10 cellular contexts compared by ENCODE assay signal in the genomic region with DNA sequence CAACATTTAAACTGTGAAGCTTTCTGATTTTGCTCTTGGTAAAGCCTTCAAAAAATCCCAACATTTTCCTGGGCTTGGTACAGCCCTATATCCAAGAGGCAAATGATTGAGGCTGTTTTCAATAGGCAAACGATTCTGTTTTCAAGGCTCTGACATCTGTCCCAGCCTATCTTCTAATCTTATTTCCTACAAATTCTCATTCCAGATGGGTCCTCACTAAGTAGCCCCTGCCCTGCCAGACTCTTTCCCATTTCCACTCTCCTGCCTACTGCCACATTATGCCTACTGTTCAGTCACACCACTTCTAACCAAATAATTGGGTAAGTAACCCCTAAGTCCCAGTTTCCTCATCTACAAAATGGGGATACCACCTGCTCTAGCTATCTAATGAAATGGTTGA. TPM values are rescaled to one million over a fixed set of nuclear protein-coding genes. Genes with fewer than 3 reads are reported as not detected.
DNase-seq lines count a peak whose midpoint lies in the region; ATAC-seq, FAIRE-seq and TF ChIP-seq lines count a peak whose summit lies in the region.
"Had no signal": no experiment of that assay in that cellular context is flagged by ENCODE, and none has a peak within 500 bp of the region (broad histone marks: within the 10 kb centered on the region; RNA-seq: fewer than 3 reads in every experiment).

No MANE protein-coding gene starts in this region.

- peak overlapping the region in 3 of 4 donors; percentile 54 to 99 (median 97) for H3K27ac ChIP-seq in Peyer's patch
- peak overlapping the region in 3 of 4 donors; percentile 34 to 93 (median 90) for H3K27ac ChIP-seq in gastroesophageal sphincter
- H3K27ac ChIP-seq: SJSA1 had no signal

- intact Hi-C loops in activated CD4-positive, alpha-beta memory T cell treated with anti-CD3 and anti-CD28 coated beads for 36 hours (cut with micrococcal nuclease), result no loop called here

- no peak for FAIRE-seq in GM12891 (lab: Jason Lieb, UNC)

- TF ChIP-seq CTCF in Peyer's patch (IDR thresholded peaks at IDR 0.05), result no peak
- TF ChIP-seq CTCF in gastroesophageal sphincter (IDR thresholded peaks at IDR 0.05), result no peak

- TF ChIP-seq EP300 in gastroesophageal sphincter (IDR thresholded peaks at IDR 0.05), result no peak

- POLR2A ChIA-PET in activated CD4-positive, alpha-beta memory T cell treated with anti-CD3 and anti-CD28 coated beads, Interleukin-2, amount 10 ng/mL, durations not matched to agents 7 days and 5 days (lab: Charles Lee), result interaction anchor here (1.0 to 7.0 kb wide), 2 partner anchors 11 to 16 kb away, joined by 3 to 117 read pairs; partner anchors contain the start of genes CREB3 and TLN1
- POLR2A ChIA-PET in activated CD4-positive, alpha-beta memory T cell treated with anti-CD3 and anti-CD28 coated beads for 36 hours (lab: Charles Lee), result interaction anchor here (2.8 kb wide), 1 partner anchor 13 kb away, joined by 5 read pairs; the partner anchor contains the start of gene CREB3

- H3K27me3 Mint-ChIP-seq in activated CD4-positive, alpha-beta memory T cell treated with anti-CD3 and anti-CD28 coated beads, Interleukin-2, amount 10 ng/mL, durations not matched to agents 7 days and 5 days, result no peaks in the 10 kb centered on the region
- H3K27me3 Mint-ChIP-seq in activated CD4-positive, alpha-beta memory T cell treated with anti-CD3 and anti-CD28 coated beads for 36 hours, result no peaks in the 10 kb centered on the region

- H3K36me3 ChIP-seq in Peyer's patch (peaks cover 0 to 47% (median 3%) of the 10 kb centered on the region in 3 donors), gastroesophageal sphincter (peaks cover 0 to 50% of the 10 kb centered on the region in 2 donors)

- DNase-seq in activated CD4-positive, alpha-beta memory T cell treated with anti-CD3 and anti-CD28 coated beads, Interleukin-2, amount 10 ng/mL, durations not matched to agents 7 days and 5 days, result no peak
- no peak for DNase-seq in activated CD4-positive, alpha-beta memory T cell treated with anti-CD3 and anti-CD28 coated beads for 36 hours
- DNase-seq in Peyer's patch (no peak), cerebellar nuclear complex (lab: John Stamatoyannopoulos, UW) (no peak), GM12891 (ENCODE audit: insufficient read length, low spot score) (no peak), UCSD-AML1 (lab: John Stamatoyannopoulos, UW; ENCODE audit: unreplicated experiment) (no peak)
- DNase-seq in stimulated activated effector memory CD8-positive, alpha-beta T cell treated with anti-CD3 and anti-CD28 coated beads, Interleukin-12 subunit alpha, Interleukin-12 subunit beta, amount 100 ng/mL, for 72 hours (ENCODE audit: low spot score in 2 of 2), result no peak
- DNase-seq: left lung had no signal

- ATAC-seq in gastroesophageal sphincter, result no peak
- ATAC-seq in stimulated activated effector memory CD8-positive, alpha-beta T cell treated with anti-CD3 and anti-CD28 coated beads, Interleukin-12 subunit alpha, Interleukin-12 subunit beta, amount 100 ng/mL, for 72 hours, result no peak
- ATAC-seq: left lung had no signal

- TF ChIP-seq POLR2A in Peyer's patch (IDR thresholded peaks at IDR 0.05) (no peak), gastroesophageal sphincter (IDR thresholded peaks at IDR 0.05) (no peak), GM12891 (IDR thresholded peaks at IDR 0.05; ENCODE audit: low read depth, low read length) (no peak)

- no peaks in the 10 kb centered on the region for H3K27me3 ChIP-seq in Peyer's patch
- no peaks in the 10 kb centered on the region for H3K27me3 ChIP-seq in gastroesophageal sphincter
- H3K27me3 ChIP-seq: left lung, SJSA1 had no signal

- peak overlapping the region; percentile 11 for H3K4me3 Mint-ChIP-seq in activated CD4-positive, alpha-beta memory T cell treated with anti-CD3 and anti-CD28 coated beads, Interleukin-2, amount 10 ng/mL, durations not matched to agents 7 days and 5 days
- no peak overlapping the region for H3K4me3 Mint-ChIP-seq in activated CD4-positive, alpha-beta memory T cell treated with anti-CD3 and anti-CD28 coated beads for 36 hours
- H3K4me3 Mint-ChIP-seq in stimulated activated effector memory CD8-positive, alpha-beta T cell treated with anti-CD3 and anti-CD28 coated beads, Interleukin-12 subunit alpha, Interleukin-12 subunit beta, amount 100 ng/mL, for 72 hours, result peak overlapping the region; percentile 93

- H3K9me3 Mint-ChIP-seq in activated CD4-positive, alpha-beta memory T cell treated with anti-CD3 and anti-CD28 coated beads, Interleukin-2, amount 10 ng/mL, durations not matched to agents 7 days and 5 days, result no peaks in the 10 kb centered on the region
- H3K9me3 Mint-ChIP-seq in activated CD4-positive, alpha-beta memory T cell treated with anti-CD3 and anti-CD28 coated beads for 36 hours, result no peaks in the 10 kb centered on the region
- no peaks in the 10 kb centered on the region for H3K9me3 Mint-ChIP-seq in stimulated activated effector memory CD8-positive, alpha-beta T cell treated with anti-CD3 and anti-CD28 coated beads, Interleukin-12 subunit alpha, Interleukin-12 subunit beta, amount 100 ng/mL, for 72 hours

- no peaks in the 10 kb centered on the region for H3K9me3 ChIP-seq in Peyer's patch
- H3K9me3 ChIP-seq in gastroesophageal sphincter, result no peaks in the 10 kb centered on the region
- H3K9me3 ChIP-seq: left lung, SJSA1 had no signal

- H3K4me3 ChIP-seq in Peyer's patch, result peak overlapping the region in 3 of 4 donors; percentile 90 to 96 (median 93)
- H3K4me3 ChIP-seq in gastroesophageal sphincter, result peak overlapping the region; percentile 67 to 76
- H3K4me3 ChIP-seq: SJSA1 had no signal

- CTCF ChIA-PET in activated CD4-positive, alpha-beta memory T cell treated with anti-CD3 and anti-CD28 coated beads, Interleukin-2, amount 10 ng/mL, durations not matched to agents 7 days and 5 days (lab: Charles Lee), result interaction anchor here (0.7 to 6.2 kb wide), 9 partner anchors 9 to 557 kb away, joined by 3 to 98 read pairs (median 3); partner anchors contain the start of genes CREB3 and TLN1
- CTCF ChIA-PET in activated CD4-positive, alpha-beta memory T cell treated with anti-CD3 and anti-CD28 coated beads for 36 hours (lab: Charles Lee), result interaction anchor here (0.6 to 6.2 kb wide), 5 partner anchors 10 to 1482 kb away, joined by 3 to 82 read pairs (median 4); partner anchors contain the start of genes CREB3 and TLN1

- 17 to 40% methylated on average over 1 of the region's 1 CpG for WGBS in gastroesophageal sphincter (ENCODE audit: low coverage in 1 of 2), 2 donors

- peaks cover 62% of the 10 kb centered on the region for H3K4me1 Mint-ChIP-seq in activated CD4-positive, alpha-beta memory T cell treated with anti-CD3 and anti-CD28 coated beads, Interleukin-2, amount 10 ng/mL, durations not matched to agents 7 days and 5 days
- peaks cover 47% of the 10 kb centered on the region for H3K4me1 Mint-ChIP-seq in activated CD4-positive, alpha-beta memory T cell treated with anti-CD3 and anti-CD28 coated beads for 36 hours (ENCODE audit: low read depth)
- peaks cover 67% of the 10 kb centered on the region for H3K4me1 Mint-ChIP-seq in stimulated activated effector memory CD8-positive, alpha-beta T cell treated with anti-CD3 and anti-CD28 coated beads, Interleukin-12 subunit alpha, Interleukin-12 subunit beta, amount 100 ng/mL, for 72 hours

- peaks cover 48% of the 10 kb centered on the region for H3K36me3 Mint-ChIP-seq in activated CD4-positive, alpha-beta memory T cell treated with anti-CD3 and anti-CD28 coated beads, Interleukin-2, amount 10 ng/mL, durations not matched to agents 7 days and 5 days (ENCODE audit: low read depth)
- peaks cover 21% of the 10 kb centered on the region for H3K36me3 Mint-ChIP-seq in activated CD4-positive, alpha-beta memory T cell treated with anti-CD3 and anti-CD28 coated beads for 36 hours
- peaks cover 68% of the 10 kb centered on the region for H3K36me3 Mint-ChIP-seq in stimulated activated effector memory CD8-positive, alpha-beta T cell treated with anti-CD3 and anti-CD28 coated beads, Interleukin-12 subunit alpha, Interleukin-12 subunit beta, amount 100 ng/mL, for 72 hours

- H3K4me1 ChIP-seq in Peyer's patch, result peaks cover 0 to 50% (median 17%) of the 10 kb centered on the region in 4 donors
- H3K4me1 ChIP-seq in gastroesophageal sphincter, result peaks cover 0 to 69% (median 29%) of the 10 kb centered on the region in 3 donors

- H3K27ac Mint-ChIP-seq in activated CD4-positive, alpha-beta memory T cell treated with anti-CD3 and anti-CD28 coated beads, Interleukin-2, amount 10 ng/mL, durations not matched to agents 7 days and 5 days, result no peak overlapping the region
- no peak overlapping the region for H3K27ac Mint-ChIP-seq in activated CD4-positive, alpha-beta memory T cell treated with anti-CD3 and anti-CD28 coated beads for 36 hours
- peak overlapping the region; percentile 16 for H3K27ac Mint-ChIP-seq in stimulated activated effector memory CD8-positive, alpha-beta T cell treated with anti-CD3 and anti-CD28 coated beads, Interleukin-12 subunit alpha, Interleukin-12 subunit beta, amount 100 ng/mL, for 72 hours

RNA-seq across cellular contexts. Expression of gene GBA2, which starts 3.5 kb away (rescaled TPM):
- 10 to 100 TPM; 45.8 to 49.1 TPM for total RNA-seq in activated CD4-positive, alpha-beta memory T cell treated with anti-CD3 and anti-CD28 coated beads, Interleukin-2, amount 10 ng/mL, durations not matched to agents 7 days and 5 days
- total RNA-seq in activated CD4-positive, alpha-beta memory T cell treated with anti-CD3 and anti-CD28 coated beads for 36 hours, result 10 to 100 TPM; 30.4 to 30.7 TPM
- total RNA-seq in Peyer's patch, result 100 to 1,000 TPM; 263 to 474 (median 436) TPM
- 10 to 100 TPM; 35.3 to 81.1 (median 54.3) TPM for total RNA-seq in gastroesophageal sphincter
- polyA plus RNA-seq in GM12891 (2012; ENCODE audit: low read depth, missing spikeins), result 25.5 TPM

RNA-seq across cellular contexts. Expression of gene RGP1, which starts 3.5 kb away (rescaled TPM):
- 10 to 100 TPM; 29.1 to 29.5 TPM for total RNA-seq in activated CD4-positive, alpha-beta memory T cell treated with anti-CD3 and anti-CD28 coated beads, Interleukin-2, amount 10 ng/mL, durations not matched to agents 7 days and 5 days
- 10 to 100 TPM; 17.4 to 18.0 TPM for total RNA-seq in activated CD4-positive, alpha-beta memory T cell treated with anti-CD3 and anti-CD28 coated beads for 36 hours
- total RNA-seq in Peyer's patch (10 to 100 TPM; 16.5 to 44.4 (median 38.3) TPM), gastroesophageal sphincter (10 to 100 TPM; 19.7 to 34.4 (median 23.4) TPM)
- polyA plus RNA-seq in GM12891 (2012; ENCODE audit: low read depth, missing spikeins), result 5.0 TPM

RNA-seq across cellular contexts. Expression of gene MSMP, which starts 8.5 kb away (rescaled TPM):
- under 1 TPM in 1 of 2 experiments, not detected in 1; 0.48 TPM for total RNA-seq in activated CD4-positive, alpha-beta memory T cell treated with anti-CD3 and anti-CD28 coated beads, Interleukin-2, amount 10 ng/mL, durations not matched to agents 7 days and 5 days
- not detected for total RNA-seq in activated CD4-positive, alpha-beta memory T cell treated with anti-CD3 and anti-CD28 coated beads for 36 hours
- total RNA-seq in Peyer's patch (not detected), gastroesophageal sphincter (1 to 10 TPM in 1 of 4 donors, not detected in 3; 2.0 TPM)
- polyA plus RNA-seq in GM12891 (2012; ENCODE audit: low read depth, missing spikeins), result 1.1 TPM
- total RNA-seq: SJSA1 had no signal

RNA-seq across cellular contexts. Expression of gene CREB3, which starts 13.1 kb away (rescaled TPM):
- total RNA-seq in activated CD4-positive, alpha-beta memory T cell treated with anti-CD3 and anti-CD28 coated beads, Interleukin-2, amount 10 ng/mL, durations not matched to agents 7 days and 5 days, result 10 to 100 TPM; 23.2 to 24.1 TPM
- 10 to 100 TPM; 27.7 to 29.9 TPM for total RNA-seq in activated CD4-positive, alpha-beta memory T cell treated with anti-CD3 and anti-CD28 coated beads for 36 hours
- 10 to 100 TPM; 19.8 to 34.3 (median 28.5) TPM for total RNA-seq in Peyer's patch
- 100 to 1,000 TPM in 1 of 4 donors, 10 to 100 TPM in 3; 75.0 to 104 (median 83.7) TPM for total RNA-seq in gastroesophageal sphincter
- polyA plus RNA-seq in GM12891 (2012; ENCODE audit: low read depth, missing spikeins), result 24.1 TPM

RNA-seq across cellular contexts. Expression of gene TLN1, which starts 13.6 kb away (rescaled TPM):
- total RNA-seq in activated CD4-positive, alpha-beta memory T cell treated with anti-CD3 and anti-CD28 coated beads, Interleukin-2, amount 10 ng/mL, durations not matched to agents 7 days and 5 days, result 100 to 1,000 TPM; 341 to 354 TPM
- total RNA-seq in activated CD4-positive, alpha-beta memory T cell treated with anti-CD3 and anti-CD28 coated beads for 36 hours, result 100 to 1,000 TPM; 285 to 287 TPM
- total RNA-seq in Peyer's patch (100 to 1,000 TPM; 129 to 262 (median 188) TPM), gastroesophageal sphincter (1,000 to 10,000 TPM in 3 of 4 donors, 100 to 1,000 TPM in 1; 888 to 1,583 (median 1,047) TPM)
- polyA plus RNA-seq in GM12891 (2012; ENCODE audit: low read depth, missing spikeins), result 127 TPM
